ENCODE assay signal across 8 cellular contexts in the genomic region with DNA sequence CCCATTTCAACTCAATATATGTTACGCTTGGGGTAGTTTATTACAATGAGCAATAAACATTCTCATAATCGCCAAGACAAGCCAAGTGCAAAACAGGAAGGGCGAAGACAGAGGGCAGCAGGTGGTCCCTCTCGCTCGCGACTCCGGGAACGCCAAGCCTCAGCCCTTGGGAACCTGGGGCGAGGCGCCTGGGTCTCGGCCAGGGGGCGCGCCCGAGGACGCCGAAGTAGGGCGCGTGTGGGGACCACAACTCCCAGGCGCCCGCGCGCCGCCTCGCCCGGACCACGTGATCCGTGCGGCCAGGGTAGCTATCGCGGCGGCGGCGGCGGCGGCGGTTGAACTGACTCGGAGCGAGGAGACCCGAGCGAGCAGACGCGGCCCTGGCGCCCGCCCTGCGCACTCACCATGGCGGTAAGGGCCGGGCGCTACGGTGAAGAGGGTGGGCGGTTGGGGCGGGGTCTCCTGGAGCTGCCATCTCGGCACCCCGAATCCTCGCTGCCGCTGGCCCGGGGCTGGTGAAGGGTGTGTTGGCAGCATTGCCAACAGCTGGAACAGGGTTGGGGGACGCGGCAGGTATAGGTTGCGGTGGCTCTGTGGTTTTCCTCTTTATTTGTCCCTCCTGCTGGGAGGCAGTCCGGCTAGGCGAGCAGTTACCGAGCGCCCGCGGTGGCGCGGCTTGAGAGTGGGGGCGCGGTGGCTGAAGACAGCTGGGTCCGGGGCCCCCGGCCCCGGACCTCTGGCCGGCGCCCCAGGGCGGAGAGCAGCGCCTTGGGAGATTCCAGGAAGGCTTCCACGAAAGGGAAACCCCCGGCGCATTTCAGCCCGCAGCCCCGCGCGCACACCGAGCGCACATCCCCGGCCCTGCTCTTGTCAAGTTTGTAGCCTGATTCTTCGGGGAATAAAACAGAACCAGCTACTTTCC. TPM values are rescaled to one million over a fixed set of nuclear protein-coding genes. Genes with fewer than 3 reads are reported as not detected.
DNase-seq lines count a peak whose midpoint lies in the region; ATAC-seq and TF ChIP-seq lines count a peak whose summit lies in the region.

A gene with protein sequence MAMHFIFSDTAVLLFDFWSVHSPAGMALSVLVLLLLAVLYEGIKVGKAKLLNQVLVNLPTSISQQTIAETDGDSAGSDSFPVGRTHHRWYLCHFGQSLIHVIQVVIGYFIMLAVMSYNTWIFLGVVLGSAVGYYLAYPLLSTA (plus strand): TSS at position 338 of the 922 bp plus-strand sequence. CDS start 68 bp downstream, at position 406.

- H3K36me3 Mint-ChIP-seq in T-helper 1 cell treated with Interleukin-12 subunit alpha and Interleukin-12 subunit beta and Interleukin-4 antibody, amounts not matched to agents 30 μg/mL and 1 μg/mL, for 36 hours (ENCODE audit: low read depth): peaks cover 6% of the 10 kb centered on the region

- no peak within 1 kb of the TSS for H3K27ac Mint-ChIP-seq in T-helper 1 cell treated with Interleukin-12 subunit alpha and Interleukin-12 subunit beta and Interleukin-4 antibody, amounts not matched to agents 30 μg/mL and 1 μg/mL, for 36 hours

- no peaks in the 10 kb centered on the region for H3K9me3 Mint-ChIP-seq in T-helper 1 cell treated with Interleukin-12 subunit alpha and Interleukin-12 subunit beta and Interleukin-4 antibody, amounts not matched to agents 30 μg/mL and 1 μg/mL, for 36 hours

- H3K4me1 Mint-ChIP-seq in T-helper 1 cell treated with Interleukin-12 subunit alpha and Interleukin-12 subunit beta and Interleukin-4 antibody, amounts not matched to agents 30 μg/mL and 1 μg/mL, for 36 hours (ENCODE audit: low read depth): peaks cover 26% of the 10 kb centered on the region

- no peaks in the 10 kb centered on the region for H3K27me3 ChIP-seq in right cardiac atrium (ENCODE audit: control insufficient read depth, insufficient read depth)

- peaks cover 6% of the 10 kb centered on the region for H3K27me3 Mint-ChIP-seq in T-helper 1 cell treated with Interleukin-12 subunit alpha and Interleukin-12 subunit beta and Interleukin-4 antibody, amounts not matched to agents 30 μg/mL and 1 μg/mL, for 36 hours (ENCODE audit: low read depth)

- peak within 1 kb of the TSS; percentile 10 for H3K27ac ChIP-seq in right cardiac atrium (ENCODE audit: low read length)
- H3K27ac ChIP-seq in urinary bladder (ENCODE audit: low read depth): peak within 1 kb of the TSS; percentile 62

- peaks cover 4% of the 10 kb centered on the region for H3K4me1 ChIP-seq in right cardiac atrium (ENCODE audit: control insufficient read depth, insufficient read depth, low read length)
- H3K4me1 ChIP-seq in urinary bladder (ENCODE audit: insufficient read depth): no peaks in the 10 kb centered on the region

- peak; percentile 36 for TF ChIP-seq CTCF in GM12873 (IDR thresholded peaks at IDR 0.05; ENCODE audit: insufficient read depth, low read depth, low read length, missing control alignments)

- H3K36me3 ChIP-seq in urinary bladder (ENCODE audit: insufficient read depth): no peaks in the 10 kb centered on the region

- intact Hi-C loops in right cardiac atrium (cut with DNase I): no loop called here

- no peaks in the 10 kb centered on the region for H3K9me3 ChIP-seq in right cardiac atrium (ENCODE audit: control insufficient read depth, low read length)

- WGBS in right cardiac atrium: 1% methylated on average over 87 of the region's 87 CpGs
- under 1% methylated on average over 87 of the region's 87 CpGs for WGBS in urinary bladder

- DNase-seq in NCI-H1105 treated with DMSO at 0.1 percent for 48 hours (lab: John Stamatoyannopoulos, UW) (peak; percentile 85), amygdala (lab: John Stamatoyannopoulos, UW) (peak; percentile 21 to 95 (median 80)), right cardiac atrium (peak; percentile 92 to 97 (median 96)), pulmonary artery endothelial cell (ENCODE audit: low read depth, low spot score) (peak; percentile 44)

- ATAC-seq in HG02678 (IDR thresholded peaks at IDR 0.05; ENCODE audit: unreplicated experiment) (peak; percentile 96), right cardiac atrium (peak; percentile 96 to 97)

- H3K4me3 ChIP-seq in right cardiac atrium (ENCODE audit: low read length) (peak within 1 kb of the TSS; percentile 81), urinary bladder (ENCODE audit: low read depth, low read length) (peak within 1 kb of the TSS; percentile 90)

- H3K4me3 Mint-ChIP-seq in T-helper 1 cell treated with Interleukin-12 subunit alpha and Interleukin-12 subunit beta and Interleukin-4 antibody, amounts not matched to agents 30 μg/mL and 1 μg/mL, for 36 hours: peak within 1 kb of the TSS; percentile 73

RNA-seq across cellular contexts. Expression of the gene that starts here (rescaled TPM):
- total RNA-seq in right cardiac atrium (10 to 100 TPM in 3 of 4 donors, 1 to 10 TPM in 1; 8.8 to 10.9 (median 10.1) TPM), pulmonary artery endothelial cell (5.2 and 6.2 TPM in 2 replicates), urinary bladder (5.1 TPM)
- polyA plus RNA-seq in right cardiac atrium (11.4 TPM), urinary bladder (11.4 TPM)

Comparison
In these comparisons a context has a peak if more than half of its experiments do, and no peak if none do; other contexts are left out.
1. Peak in every context shown above with its lines: DNase-seq, ATAC-seq, H3K4me3 ChIP-seq and H3K27ac ChIP-seq.
2. DNase-seq: peak in every context shown above with its lines; median percentile 96 in right cardiac atrium; 85 in NCI-H1105 treated with DMSO at 0.1 percent for 48 hours; 80 in amygdala; 44 in pulmonary artery endothelial cell.